In the genomic region with DNA sequence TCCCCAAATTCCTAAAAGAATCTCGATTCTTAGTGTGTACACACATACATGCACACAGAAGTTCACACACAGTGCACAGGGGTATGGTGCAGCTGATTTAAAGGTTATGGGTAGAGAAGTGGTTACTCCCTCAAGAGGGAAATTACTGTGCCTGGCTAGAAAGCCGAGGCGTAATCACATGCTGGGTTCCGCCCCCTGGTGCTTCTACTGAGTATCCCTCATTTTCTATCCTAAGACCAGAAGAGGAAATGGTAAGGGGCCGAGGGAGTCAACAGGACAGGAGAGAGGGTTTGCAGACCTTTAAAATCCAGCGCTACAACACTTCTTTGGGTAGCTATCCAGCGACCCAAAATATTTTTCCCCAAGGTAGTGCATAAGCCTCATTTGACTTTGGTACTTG, we compare ENCODE assay signal across 18 cellular contexts.
"Had no signal": no experiment of that assay in that cellular context is flagged by ENCODE, and none has a peak within 500 bp of the region (broad histone marks: within the 10 kb centered on the region; RNA-seq: fewer than 3 reads in every experiment).

No MANE protein-coding gene starts in this region.

- H3K36me3 ChIP-seq: ascending aorta, cardiac muscle cell, thoracic aorta had no signal

- H3K4me3 ChIP-seq: ascending aorta, cardiac muscle cell, thoracic aorta had no signal

- H3K27me3 ChIP-seq: ascending aorta, cardiac muscle cell, foreskin keratinocyte had no signal

- H3K4me1 Mint-ChIP-seq: activated CD8-positive, alpha-beta memory T cell treated with anti-CD3 and anti-CD28 coated beads, Interleukin-2, amount 10 ng/mL, durations not matched to agents 7 days and 5 days; naive B cell; stimulated activated naive CD8-positive, alpha-beta T cell treated with anti-CD3 and anti-CD28 coated beads, Interleukin-15, amount 100 ng/mL, for 72 hours had no signal

- H2AFZ ChIP-seq: parathyroid adenoma had no signal

- H3K27ac Mint-ChIP-seq: activated CD8-positive, alpha-beta memory T cell treated with anti-CD3 and anti-CD28 coated beads, Interleukin-2, amount 10 ng/mL, durations not matched to agents 7 days and 5 days; activated naive CD4-positive, alpha-beta T cell treated with anti-CD3 and anti-CD28 coated beads, Interleukin-2, amount 50 U/mL, for 72 hours; activated T-cell treated with anti-CD3 and anti-CD28 coated beads, Interleukin-2, amount 50 U/mL, for 24 hours; naive B cell; stimulated activated naive CD8-positive, alpha-beta T cell treated with anti-CD3 and anti-CD28 coated beads, Interleukin-15, amount 100 ng/mL, for 72 hours had no signal

- H3K4me3 Mint-ChIP-seq: activated CD8-positive, alpha-beta memory T cell treated with anti-CD3 and anti-CD28 coated beads, Interleukin-2, amount 10 ng/mL, durations not matched to agents 7 days and 5 days; activated T-cell treated with anti-CD3 and anti-CD28 coated beads, Interleukin-2, amount 50 U/mL, for 24 hours; naive B cell; stimulated activated naive CD8-positive, alpha-beta T cell treated with anti-CD3 and anti-CD28 coated beads, Interleukin-15, amount 100 ng/mL, for 72 hours had no signal

- DNase-seq: activated CD4-positive, alpha-beta T cell treated with anti-CD3 and anti-CD28 coated beads for 1 hour; activated CD4-positive, alpha-beta T cell treated with anti-CD3 and anti-CD28 coated beads, Interleukin-2, amount 50 U/mL, for 48 hours; activated CD8-positive, alpha-beta memory T cell treated with anti-CD3 and anti-CD28 coated beads, Interleukin-2, amount 10 ng/mL, durations not matched to agents 7 days and 5 days; activated effector memory CD4-positive, alpha-beta T cell treated with Interleukin-2 at 50 U/mL for 16 hours; activated T-cell treated with anti-CD3 and anti-CD28 coated beads, Interleukin-2, amount 50 U/mL, for 24 hours; head of caudate nucleus; kidney glomerular epithelial cell; naive B cell; stimulated activated CD4-positive, alpha-beta T cell treated with anti-CD3 and anti-CD28 coated beads, Interleukin-15, amount 100 ng/mL, for 24 hours; stimulated activated CD4-positive, alpha-beta T cell treated with anti-CD3 and anti-CD28 coated beads, Interleukin-4, amount 100 ng/mL, for 24 hours; stimulated activated naive CD8-positive, alpha-beta T cell treated with anti-CD3 and anti-CD28 coated beads, Interleukin-15, amount 100 ng/mL, for 72 hours had no signal

- H3K9ac ChIP-seq: parathyroid adenoma had no signal

- FAIRE-seq: colon had no signal

- ATAC-seq: activated CD8-positive, alpha-beta memory T cell treated with anti-CD3 and anti-CD28 coated beads, Interleukin-2, amount 10 ng/mL, durations not matched to agents 7 days and 5 days; activated naive CD4-positive, alpha-beta T cell treated with anti-CD3 and anti-CD28 coated beads, Interleukin-2, amount 50 U/mL, for 72 hours; stimulated activated naive CD8-positive, alpha-beta T cell treated with anti-CD3 and anti-CD28 coated beads, Interleukin-15, amount 100 ng/mL, for 72 hours had no signal

- H3K79me2 ChIP-seq: parathyroid adenoma had no signal

- H3K36me3 Mint-ChIP-seq: activated CD8-positive, alpha-beta memory T cell treated with anti-CD3 and anti-CD28 coated beads, Interleukin-2, amount 10 ng/mL, durations not matched to agents 7 days and 5 days; activated naive CD4-positive, alpha-beta T cell treated with anti-CD3 and anti-CD28 coated beads, Interleukin-2, amount 50 U/mL, for 72 hours; naive B cell had no signal

- H3K9me3 ChIP-seq: ascending aorta, thoracic aorta had no signal

- H3K4me1 ChIP-seq: parathyroid adenoma had no signal

- H3K27me3 Mint-ChIP-seq: activated CD8-positive, alpha-beta memory T cell treated with anti-CD3 and anti-CD28 coated beads, Interleukin-2, amount 10 ng/mL, durations not matched to agents 7 days and 5 days; activated T-cell treated with anti-CD3 and anti-CD28 coated beads, Interleukin-2, amount 50 U/mL, for 24 hours; naive B cell; stimulated activated naive CD8-positive, alpha-beta T cell treated with anti-CD3 and anti-CD28 coated beads, Interleukin-15, amount 100 ng/mL, for 72 hours had no signal

- H3K27ac ChIP-seq: ascending aorta, cardiac muscle cell, foreskin keratinocyte, parathyroid adenoma, thoracic aorta had no signal
